9 cellular contexts compared by ENCODE assay signal in the genomic region with DNA sequence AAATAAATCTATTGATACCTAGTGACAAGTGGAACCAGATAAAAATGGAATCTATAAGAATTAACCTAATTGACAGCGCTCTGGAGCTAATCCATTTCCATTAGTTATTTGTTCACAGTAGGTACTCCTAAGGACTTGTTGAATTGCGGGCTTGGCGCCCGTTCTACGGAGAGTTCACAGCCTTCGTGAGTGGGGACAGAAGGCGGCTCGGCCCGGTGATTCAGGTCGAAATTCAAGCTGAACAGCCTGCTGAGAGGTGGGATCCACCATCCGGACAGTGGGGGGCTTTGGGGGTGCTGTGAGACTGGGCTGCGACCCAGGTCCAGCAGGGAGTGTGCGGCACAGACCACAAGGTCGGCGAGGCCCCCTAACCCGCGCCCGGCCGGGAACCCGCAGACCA. TPM values are rescaled to one million over a fixed set of nuclear protein-coding genes. Genes with fewer than 3 reads are reported as not detected.
DNase-seq lines count a peak whose midpoint lies in the region; ATAC-seq, FAIRE-seq and TF ChIP-seq lines count a peak whose summit lies in the region.
"Had no signal": no experiment of that assay in that cellular context is flagged by ENCODE, and none has a peak within 500 bp of the region (broad histone marks: within the 10 kb centered on the region; RNA-seq: fewer than 3 reads in every experiment).

No MANE protein-coding gene starts in this region.

- intact Hi-C loops in activated naive CD4-positive, alpha-beta T cell treated with anti-CD3 and anti-CD28 coated beads for 36 hours (cut with micrococcal nuclease): loop anchor here (2.0 to 5.0 kb wide), 3 partner anchors 218 to 1792 kb away; a partner anchor contains a TSS

- peak overlapping the region; percentile 80 for H3K4me3 ChIP-seq in astrocyte (ENCODE audit: insufficient read depth, low read depth, low read length)
- H3K4me3 ChIP-seq in iPS-15b (ENCODE audit: low read depth, low read length): peak overlapping the region; percentile 64
- peak overlapping the region; percentile 67 to 95 (median 93) for H3K4me3 ChIP-seq in skeletal muscle tissue (ENCODE audit: low read length in 3 of 3)

- H3K4me1 Mint-ChIP-seq in activated naive CD4-positive, alpha-beta T cell treated with anti-CD3 and anti-CD28 coated beads for 36 hours (ENCODE audit: low read depth): peaks cover 21% of the 10 kb centered on the region
- H3K4me1 Mint-ChIP-seq in astrocyte (ENCODE audit: low read depth, unreplicated experiment): peaks cover 2% of the 10 kb centered on the region

- peak overlapping the region; percentile 79 for H2AFZ ChIP-seq in astrocyte (ENCODE audit: low read depth, low read length)

- H3K27ac ChIP-seq in astrocyte (ENCODE audit: low read depth, low read length) (peak overlapping the region; percentile 94), skeletal muscle tissue (ENCODE audit: low read depth, low read length) (peak overlapping the region; percentile 96)

- H3K79me2 ChIP-seq in astrocyte (ENCODE audit: insufficient read depth, low read length): peaks cover 41% of the 10 kb centered on the region

- DNase-seq in activated naive CD4-positive, alpha-beta T cell treated with anti-CD3 and anti-CD28 coated beads for 36 hours: peak; percentile 16
- no peak for DNase-seq in activated naive CD4-positive, alpha-beta T cell treated with anti-CD3 and anti-CD28 coated beads, Interleukin-2, amount 50 U/mL, for 16 hours
- DNase-seq in NCI-H2029 (lab: John Stamatoyannopoulos, UW): peak; percentile 30
- DNase-seq in astrocyte (ENCODE audit: low read depth): peak; percentile 14
- DNase-seq in iPS-NIHi7 (ENCODE audit: extremely low spot score): no peak

- peaks cover 36% of the 10 kb centered on the region for H4K20me1 ChIP-seq in astrocyte (ENCODE audit: insufficient read depth, low read length)

- no peak for TF ChIP-seq CTCF in astrocyte (IDR thresholded peaks at IDR 0.05; ENCODE audit: insufficient read depth, low read depth, low read length)

- ATAC-seq in GM21423 (IDR thresholded peaks at IDR 0.05; ENCODE audit: unreplicated experiment): no peak

- H3K4me1 ChIP-seq in astrocyte (ENCODE audit: insufficient read depth, low read length) (peaks cover 10% of the 10 kb centered on the region), iPS-15b (ENCODE audit: control insufficient read depth, insufficient read depth, low read length) (peaks cover 9% of the 10 kb centered on the region), skeletal muscle tissue (ENCODE audit: control insufficient read depth in 3 of 3, insufficient read depth in 3 of 3, low read length in 3 of 3) (peaks cover 5 to 12% (median 7%) of the 10 kb centered on the region in 3 donors)

- peaks cover 3% of the 10 kb centered on the region for H3K27me3 Mint-ChIP-seq in activated naive CD4-positive, alpha-beta T cell treated with anti-CD3 and anti-CD28 coated beads for 36 hours (ENCODE audit: low read depth)
- H3K27me3 Mint-ChIP-seq in astrocyte (ENCODE audit: low read depth, unreplicated experiment): no peaks in the 10 kb centered on the region

- H3K9me3 Mint-ChIP-seq in activated naive CD4-positive, alpha-beta T cell treated with anti-CD3 and anti-CD28 coated beads for 36 hours: no peaks in the 10 kb centered on the region
- no peaks in the 10 kb centered on the region for H3K9me3 Mint-ChIP-seq in astrocyte (ENCODE audit: unreplicated experiment)

- CTCF ChIA-PET in activated naive CD4-positive, alpha-beta T cell treated with anti-CD3 and anti-CD28 coated beads for 36 hours (lab: Charles Lee): interaction anchor here (1.1 kb wide), 2 partner anchors 8 to 1422 kb away, joined by 3 read pairs; no protein-coding TSS in a partner anchor

- H3K9me3 ChIP-seq in astrocyte (ENCODE audit: insufficient read depth, low read depth, low read length) (no peaks in the 10 kb centered on the region), iPS-15b (ENCODE audit: control insufficient read depth, insufficient read depth, low read length) (no peaks in the 10 kb centered on the region), skeletal muscle tissue (ENCODE audit: control insufficient read depth in 3 of 3, low read length in 3 of 3) (no peaks in the 10 kb centered on the region)

- H3K27me3 ChIP-seq in astrocyte (ENCODE audit: insufficient read depth, low read length): no peaks in the 10 kb centered on the region
- H3K27me3 ChIP-seq in iPS-15b (ENCODE audit: control insufficient read depth, insufficient read depth, low read length): peaks cover 4% of the 10 kb centered on the region
- H3K27me3 ChIP-seq in skeletal muscle tissue (ENCODE audit: control insufficient read depth in 3 of 3, insufficient read depth in 3 of 3, low read length in 3 of 3): no peaks in the 10 kb centered on the region

- H3K9ac ChIP-seq in astrocyte (ENCODE audit: low read length) (peak overlapping the region; percentile 97), iPS-15b (ENCODE audit: low read depth, low read length) (peak overlapping the region; percentile 62), skeletal muscle tissue (ENCODE audit: low read depth in 1 of 3, low read length in 3 of 3) (peak overlapping the region; percentile 73 to 97 (median 84))

- peak overlapping the region; percentile 84 for H3K4me3 Mint-ChIP-seq in activated naive CD4-positive, alpha-beta T cell treated with anti-CD3 and anti-CD28 coated beads for 36 hours
- peak overlapping the region; percentile 88 for H3K4me3 Mint-ChIP-seq in astrocyte (ENCODE audit: unreplicated experiment)

- peak overlapping the region; percentile 89 for H3K4me2 ChIP-seq in astrocyte (ENCODE audit: low read length)

- H3K36me3 Mint-ChIP-seq in activated naive CD4-positive, alpha-beta T cell treated with anti-CD3 and anti-CD28 coated beads for 36 hours (ENCODE audit: low read depth): peaks cover 1% of the 10 kb centered on the region
- H3K36me3 Mint-ChIP-seq in astrocyte (ENCODE audit: low read depth, unreplicated experiment): peaks cover 3% of the 10 kb centered on the region

- H3K27ac Mint-ChIP-seq in activated naive CD4-positive, alpha-beta T cell treated with anti-CD3 and anti-CD28 coated beads for 36 hours: peak overlapping the region; percentile 81
- peak overlapping the region; percentile 85 for H3K27ac Mint-ChIP-seq in astrocyte (ENCODE audit: unreplicated experiment)

- no peak for FAIRE-seq in astrocyte (lab: Jason Lieb, UNC)
- FAIRE-seq: frontal cortex had no signal

- H3K36me3 ChIP-seq in astrocyte (ENCODE audit: insufficient read depth, low read length) (no peaks in the 10 kb centered on the region), iPS-15b (ENCODE audit: control insufficient read depth, insufficient read depth, low read length) (no peaks in the 10 kb centered on the region), skeletal muscle tissue (ENCODE audit: control insufficient read depth in 3 of 3, insufficient read depth in 3 of 3, low read length in 3 of 3) (no peaks in the 10 kb centered on the region)

RNA-seq across cellular contexts. Expression of a gene that starts 0.8 kb away (rescaled TPM):
- 100 to 1,000 TPM; 106 to 115 TPM for total RNA-seq in activated naive CD4-positive, alpha-beta T cell treated with anti-CD3 and anti-CD28 coated beads for 36 hours
- total RNA-seq in astrocyte (656 and 710 TPM in 2 replicates), skeletal muscle tissue (1,044 TPM)

Comparison
In these comparisons a context has a peak if more than half of its experiments do, and no peak if none do; other contexts are left out.
1. DNase-seq: peak in activated naive CD4-positive, alpha-beta T cell treated with anti-CD3 and anti-CD28 coated beads for 36 hours (single experiment), NCI-H2029 (single experiment) and astrocyte (single experiment); none in activated naive CD4-positive, alpha-beta T cell treated with anti-CD3 and anti-CD28 coated beads, Interleukin-2, amount 50 U/mL, for 16 hours (single experiment) and iPS-NIHi7 (single experiment).
2. Peak in every context shown above with its lines, with median percentiles within 50 percentile points of each other: H3K4me3 ChIP-seq and H3K9ac ChIP-seq.